Comparison of ENCODE assay signal across 8 cellular contexts in the genomic region with DNA sequence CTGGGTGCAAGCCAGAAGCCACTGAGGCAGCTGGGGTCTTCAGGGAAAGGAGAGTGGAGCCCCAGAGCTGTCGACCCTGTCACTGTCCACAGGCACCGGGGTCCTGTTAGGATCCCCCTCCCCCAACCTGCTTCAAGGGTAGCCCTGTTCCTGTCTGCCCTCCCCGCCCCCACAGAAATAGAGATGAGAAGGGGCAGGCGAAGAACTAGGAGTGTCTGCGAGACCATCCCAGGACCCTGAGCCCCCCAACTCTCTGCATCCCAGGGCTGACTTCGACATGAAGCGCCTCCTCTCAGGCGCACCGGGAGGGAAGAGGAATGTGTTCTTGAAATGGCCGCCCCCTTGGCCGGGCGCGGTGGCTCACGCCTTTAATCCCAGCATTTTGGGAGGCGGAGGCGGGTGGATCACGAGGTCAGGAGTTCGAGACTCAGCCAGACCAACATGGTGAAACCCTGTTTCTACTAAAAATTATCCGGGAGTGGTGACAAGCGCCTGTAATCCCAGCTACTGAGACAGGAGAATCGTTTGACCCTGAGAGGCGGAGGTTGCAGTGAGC. TPM values are rescaled to one million over a fixed set of nuclear protein-coding genes. Genes with fewer than 3 reads are reported as not detected.
DNase-seq lines count a peak whose midpoint lies in the region; ATAC-seq and FAIRE-seq lines count a peak whose summit lies in the region.

No MANE protein-coding gene starts in this region.

- 11 to 32% (median 21%) methylated on average over 22 of the region's 22 CpGs for WGBS in adipose tissue, 3 donors
- 19 to 27% (median 19%) methylated on average over 22 of the region's 22 CpGs for WGBS in small intestine, 3 donors

- ATAC-seq in HG03175 (IDR thresholded peaks at IDR 0.05; ENCODE audit: unreplicated experiment) = peak; percentile 16
- ATAC-seq in GM21381 (IDR thresholded peaks at IDR 0.05; ENCODE audit: unreplicated experiment) = no peak

- peak overlapping the region; percentile 28 for H3K27ac ChIP-seq in adipose tissue (ENCODE audit: low read depth, low read length)
- peak overlapping the region; percentile 97 to 99 for H3K27ac ChIP-seq in small intestine (ENCODE audit: low read depth in 1 of 2, low read length in 1 of 2)

- peak; percentile 26 for DNase-seq in DMS79 treated with DMSO at 0.1 percent for 48 hours (lab: John Stamatoyannopoulos, UW)
- no peak for DNase-seq in DMS79 (lab: John Stamatoyannopoulos, UW)
- no peak for DNase-seq in small intestine
- DNase-seq in HPDE6-E6E7 (ENCODE audit: extremely low spot score) = no peak

- H3K4me3 ChIP-seq in iPS-11a (ENCODE audit: low read depth, low read length) (peak overlapping the region; percentile 52), small intestine (ENCODE audit: low read depth in 1 of 2, low read length in 2 of 2) (peak overlapping the region; percentile 63 to 82)

- no peaks in the 10 kb centered on the region for H3K27me3 ChIP-seq in small intestine (ENCODE audit: control insufficient read depth in 2 of 2, insufficient read depth in 2 of 2, low read length in 2 of 2)

- no peak for FAIRE-seq in small intestine (lab: Jason Lieb, UNC)

- no peaks in the 10 kb centered on the region for H3K4me1 ChIP-seq in small intestine (ENCODE audit: control insufficient read depth in 2 of 2, insufficient read depth in 1 of 2, low read depth in 1 of 2, low read length in 1 of 2)

- H3K9me3 ChIP-seq in small intestine (ENCODE audit: control insufficient read depth, low read depth) = no peaks in the 10 kb centered on the region

- H3K36me3 ChIP-seq in small intestine (ENCODE audit: control insufficient read depth in 2 of 2, insufficient read depth in 2 of 2, low read length in 2 of 2) = no peaks in the 10 kb centered on the region

RNA-seq across cellular contexts. Expression of gene ZNF70, which starts 0.6 kb away (rescaled TPM):
- polyA plus RNA-seq in adipose tissue (1 to 10 TPM in 2 of 3 donors, under 1 TPM in 1; 0.71 to 1.3 (median 1.0) TPM), small intestine (under 1 TPM in 2 of 3 donors, not detected in 1; 0.27 to 0.98 TPM)

RNA-seq across cellular contexts. Expression of gene VPREB3, which starts 2.7 kb away (rescaled TPM):
- polyA plus RNA-seq in adipose tissue (1 to 10 TPM in 1 of 3 donors, under 1 TPM in 1, not detected in 1; 0.87 to 1.1 TPM), small intestine (1 to 10 TPM in 1 of 3 donors, not detected in 2; 6.2 TPM)

RNA-seq across cellular contexts. Expression of gene C22orf15, which starts 11.3 kb away (rescaled TPM):
- under 1 TPM in 1 of 3 donors, not detected in 2; 0.12 TPM for polyA plus RNA-seq in adipose tissue
- under 1 TPM in 1 of 3 donors, not detected in 2; 0.07 TPM for polyA plus RNA-seq in small intestine

RNA-seq across cellular contexts. Expression of gene CHCHD10, which starts 16.3 kb away (rescaled TPM):
- polyA plus RNA-seq in adipose tissue = 100 to 1,000 TPM in 2 of 3 donors, 10 to 100 TPM in 1; 75.1 to 432 (median 284) TPM
- polyA plus RNA-seq in small intestine = 100 to 1,000 TPM; 212 to 544 (median 351) TPM

RNA-seq across cellular contexts. Expression of gene MMP11, which starts 21.1 kb away (rescaled TPM):
- polyA plus RNA-seq in adipose tissue (1 to 10 TPM in 2 of 3 donors, under 1 TPM in 1; 0.66 to 1.9 (median 1.6) TPM), small intestine (1 to 10 TPM in 2 of 3 donors, not detected in 1; 1.1 to 1.7 TPM)
